In genomic region chr12:26239508-26240328, GRCh38 we compare ENCODE assay signal across 9 cellular contexts. TPM values are rescaled to one million over a fixed set of nuclear protein-coding genes. Genes with fewer than 3 reads are reported as not detected.
DNase-seq lines count a peak whose midpoint lies in the region; ATAC-seq and TF ChIP-seq lines count a peak whose summit lies in the region.
"Had no signal": no experiment of that assay in that cellular context is flagged by ENCODE, and none has a peak within 500 bp of the region (broad histone marks: within the 10 kb centered on the region; RNA-seq: fewer than 3 reads in every experiment).

No MANE protein-coding gene starts in this region.

- H3K27ac ChIP-seq in dorsolateral prefrontal cortex (peak overlapping the region; percentile 51 to 96 (median 85)), neural progenitor cell (no peak overlapping the region)

- H3K4me2 ChIP-seq in neural progenitor cell = no peak overlapping the region

- TF ChIP-seq CTCF in AG09319 (IDR thresholded peaks at IDR 0.05; ENCODE audit: low read depth, low read length) = no peak
- TF ChIP-seq CTCF in dorsolateral prefrontal cortex (IDR thresholded peaks at IDR 0.05 in 54 of 56, conservative IDR thresholded peaks at IDR 0.05 in 2 of 56; ENCODE audit: low read depth in 1 of 56, partially characterized antibody in 56 of 56) = peak in 1 of 56 donors; percentile 10
- no peak for TF ChIP-seq CTCF in neural progenitor cell (IDR thresholded peaks at IDR 0.05)
- no peak for TF ChIP-seq CTCF in activated CD8-positive, alpha-beta T cell treated with anti-CD3 and anti-CD28 coated beads for 36 hours (IDR thresholded peaks at IDR 0.05)

- H3K4me3 Mint-ChIP-seq in neural progenitor cell = no peak overlapping the region
- H3K4me3 Mint-ChIP-seq in activated CD8-positive, alpha-beta T cell treated with anti-CD3 and anti-CD28 coated beads for 36 hours = no peak overlapping the region
- H3K4me3 Mint-ChIP-seq: T-helper 17 cell had no signal

- no peaks in the 10 kb centered on the region for H3K27me3 Mint-ChIP-seq in neural progenitor cell (ENCODE audit: insufficient read depth, low read depth)
- H3K27me3 Mint-ChIP-seq in activated CD8-positive, alpha-beta T cell treated with anti-CD3 and anti-CD28 coated beads for 36 hours = peaks cover 15% of the 10 kb centered on the region

- H3K9ac ChIP-seq in neural progenitor cell = no peak overlapping the region

- POLR2A ChIA-PET in activated CD8-positive, alpha-beta T cell treated with anti-CD3 and anti-CD28 coated beads for 36 hours (lab: Charles Lee) = no interaction called here

- peaks cover 5% of the 10 kb centered on the region for H3K4me1 ChIP-seq in neural progenitor cell

- no peaks in the 10 kb centered on the region for H3K9me3 ChIP-seq in neural progenitor cell (ENCODE audit: low read depth)

- H3K79me2 ChIP-seq in neural progenitor cell (ENCODE audit: low read depth) = no peaks in the 10 kb centered on the region

- H3K4me1 Mint-ChIP-seq in neural progenitor cell = peaks cover 5% of the 10 kb centered on the region
- H3K4me1 Mint-ChIP-seq in activated CD8-positive, alpha-beta T cell treated with anti-CD3 and anti-CD28 coated beads for 36 hours (ENCODE audit: low read depth) = no peaks in the 10 kb centered on the region
- H3K4me1 Mint-ChIP-seq: T-helper 17 cell had no signal

- intact Hi-C loops in dorsolateral prefrontal cortex (cut with DNase I) = loop anchor here in 1 of 2 donors (5.0 kb wide), 2 partner anchors 42 to 98 kb away; partner anchors contain the start of gene SSPN
- intact Hi-C loops in activated CD8-positive, alpha-beta T cell treated with anti-CD3 and anti-CD28 coated beads for 36 hours (cut with micrococcal nuclease) = no loop called here

- peak overlapping the region; percentile 72 for H3K27ac Mint-ChIP-seq in neural progenitor cell
- H3K27ac Mint-ChIP-seq in activated CD8-positive, alpha-beta T cell treated with anti-CD3 and anti-CD28 coated beads for 36 hours = no peak overlapping the region
- H3K27ac Mint-ChIP-seq: T-helper 17 cell had no signal

- no peaks in the 10 kb centered on the region for H3K36me3 ChIP-seq in neural progenitor cell

- no peaks in the 10 kb centered on the region for H3K9me3 Mint-ChIP-seq in neural progenitor cell
- no peaks in the 10 kb centered on the region for H3K9me3 Mint-ChIP-seq in activated CD8-positive, alpha-beta T cell treated with anti-CD3 and anti-CD28 coated beads for 36 hours

- no peak overlapping the region for H2AFZ ChIP-seq in neural progenitor cell (replicated peaks)

- CTCF ChIA-PET in activated CD8-positive, alpha-beta T cell treated with anti-CD3 and anti-CD28 coated beads for 36 hours (lab: Charles Lee) = no interaction called here

- ATAC-seq in HG02678 (IDR thresholded peaks at IDR 0.05; ENCODE audit: unreplicated experiment) (no peak), HG02610 (IDR thresholded peaks at IDR 0.05; ENCODE audit: unreplicated experiment) (no peak)
- ATAC-seq in activated CD8-positive, alpha-beta T cell treated with anti-CD3 and anti-CD28 coated beads for 36 hours = no peak
- ATAC-seq: T-helper 17 cell had no signal

- no peaks in the 10 kb centered on the region for H4K20me1 ChIP-seq in neural progenitor cell (ENCODE audit: low read depth)

- H3K36me3 Mint-ChIP-seq in neural progenitor cell = no peaks in the 10 kb centered on the region
- no peaks in the 10 kb centered on the region for H3K36me3 Mint-ChIP-seq in activated CD8-positive, alpha-beta T cell treated with anti-CD3 and anti-CD28 coated beads for 36 hours (ENCODE audit: low read depth)

- peaks cover 0 to 3% (median 0%) of the 10 kb centered on the region in 45 donors for H3K27me3 ChIP-seq in dorsolateral prefrontal cortex
- no peaks in the 10 kb centered on the region for H3K27me3 ChIP-seq in neural progenitor cell

- DNase-seq in AG09319 (ENCODE audit: extremely low read depth, low read depth) (peak; percentile 88), NCI-H226 (peak; percentile 99), dorsolateral prefrontal cortex (peak; percentile 34 to 74 (median 64)), neural progenitor cell (ENCODE audit: low spot score) (no peak)
- DNase-seq in stimulated activated naive CD4-positive, alpha-beta T cell treated with Interleukin-2 at 50 U/mL for 16 hours (lab: John Stamatoyannopoulos, UW) = no peak
- no peak for DNase-seq in activated CD8-positive, alpha-beta T cell treated with anti-CD3 and anti-CD28 coated beads for 36 hours
- DNase-seq: T-helper 17 cell had no signal

- H3F3A ChIP-seq in neural progenitor cell (ENCODE audit: low read depth) = no peaks in the 10 kb centered on the region

- peak overlapping the region in 8 of 59 donors; percentile 0 to 30 (median 12) for H3K4me3 ChIP-seq in dorsolateral prefrontal cortex
- no peak overlapping the region for H3K4me3 ChIP-seq in neural progenitor cell

RNA-seq across cellular contexts. Expression of gene SSPN, which starts 44.3 kb away (rescaled TPM):
- total RNA-seq in dorsolateral prefrontal cortex = 10 to 100 TPM in 119 of 120 experiments, 1 to 10 TPM in 1; 8.3 to 67.9 (median 30.9) TPM
- total RNA-seq in neural progenitor cell (ENCODE audit: low replicate concordance) = 0.50 and 0.84 TPM in 2 replicates
- not detected for total RNA-seq in activated CD8-positive, alpha-beta T cell treated with anti-CD3 and anti-CD28 coated beads for 36 hours

Comparison
In these comparisons a context has a peak if more than half of its experiments do, and no peak if none do; other contexts are left out.
1. DNase-seq: peak in AG09319 (single experiment), NCI-H226 (single experiment) and dorsolateral prefrontal cortex (10 of 10); none in neural progenitor cell (single experiment), stimulated activated naive CD4-positive, alpha-beta T cell treated with Interleukin-2 at 50 U/mL for 16 hours (single experiment) and activated CD8-positive, alpha-beta T cell treated with anti-CD3 and anti-CD28 coated beads for 36 hours (single experiment).